Comparison of ENCODE assay signal across 18 cellular contexts in the genomic region with DNA sequence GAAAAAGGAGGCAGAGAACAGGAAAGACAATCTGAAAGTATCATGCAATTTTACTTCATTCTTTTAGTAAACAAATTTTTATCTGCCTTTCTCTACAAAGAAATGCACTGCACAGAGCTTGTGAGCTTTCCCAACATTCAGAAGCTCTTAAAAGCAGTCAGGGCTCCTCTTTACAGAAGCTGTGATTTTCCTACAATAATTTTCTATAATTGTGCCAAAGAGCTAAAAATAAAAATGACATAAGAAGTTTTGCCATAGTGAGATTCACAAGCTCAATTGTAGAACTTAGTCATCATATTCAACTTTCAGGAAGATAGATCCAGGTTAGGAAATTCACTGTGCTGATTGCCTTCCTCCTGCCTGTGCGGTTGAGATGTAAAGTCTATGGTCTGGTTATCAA.
A peak's percentile ranks its signal among the peaks of the same experiment; 100 is the strongest.
DNase-seq lines count a peak whose midpoint lies in the region; ATAC-seq and TF ChIP-seq lines count a peak whose summit lies in the region.
"Had no signal": no experiment of that assay in that cellular context is flagged by ENCODE, and none has a peak within 500 bp of the region (broad histone marks: within the 10 kb centered on the region; RNA-seq: fewer than 3 reads in every experiment).

No MANE protein-coding gene starts in this region.

- no peak overlapping the region for H3K14ac ChIP-seq in mesenchymal stem cell (ENCODE audit: low read length in 2 of 2)

- no peak overlapping the region for H2BK120ac ChIP-seq in mesenchymal stem cell (ENCODE audit: low read depth, low read length)

- ATAC-seq in activated CD4-positive, alpha-beta T cell treated with anti-CD3 and anti-CD28 coated beads for 36 hours, result no peak

- 100% methylated on average over 1 of the region's 1 CpG for WGBS in mesenchymal stem cell

- H2BK5ac ChIP-seq in mesenchymal stem cell (ENCODE audit: low read depth, low read length, poor library complexity, severe bottlenecking), result no peak overlapping the region

- H3K4me2 ChIP-seq in OCI-LY7 (ENCODE audit: low read length), result 0 out of 2 replicates have a peak overlapping the region, but pooled peaks have one; percentile 7
- H3K4me2 ChIP-seq in mesenchymal stem cell (ENCODE audit: low read length, poor library complexity, severe bottlenecking), result no peak overlapping the region

- no peaks in the 10 kb centered on the region for H3K27me3 ChIP-seq in mesenchymal stem cell (ENCODE audit: control insufficient read depth in 1 of 2, insufficient read depth in 1 of 2, low read length in 2 of 2)
- H3K27me3 ChIP-seq: MG63 had no signal

- no TSS peak for BruUV-seq in OCI-LY7 (replicated peaks; lab: Mats Ljungman, UMichigan)

- no peaks in the 10 kb centered on the region for H3K9me3 Mint-ChIP-seq in activated T-helper 2 cell treated with anti-CD3 and anti-CD28 coated beads, Interferon-gamma antibody, Interleukin-2, Interleukin-4, amounts not matched to agents 10 μg/mL and 5 μg/mL and 100 μg/mL, durations not matched to agents 14 hours and 24 hours and 36 hours
- H3K9me3 Mint-ChIP-seq in activated CD4-positive, alpha-beta T cell treated with anti-CD3 and anti-CD28 coated beads for 36 hours (ENCODE audit: low read depth), result no peaks in the 10 kb centered on the region

- intact Hi-C loops in OCI-LY7 (cut with micrococcal nuclease; ENCODE audit: unreplicated experiment), result loop anchor here (5.0 kb wide), 1 partner anchor 201 kb away; no protein-coding TSS in a partner anchor
- intact Hi-C loops in activated T-helper 2 cell treated with anti-CD3 and anti-CD28 coated beads, Interferon-gamma antibody, Interleukin-2, Interleukin-4, amounts not matched to agents 10 μg/mL and 5 μg/mL and 100 μg/mL, durations not matched to agents 14 hours and 24 hours and 36 hours (cut with micrococcal nuclease), result no loop called here
- intact Hi-C loops in activated CD4-positive, alpha-beta T cell treated with anti-CD3 and anti-CD28 coated beads for 36 hours (cut with DNase I, micrococcal nuclease), result no loop called here

- H3K36me3 ChIP-seq in OCI-LY7 (ENCODE audit: insufficient read depth, low read length) (peaks cover 28% of the 10 kb centered on the region), mesenchymal stem cell (ENCODE audit: control insufficient read depth in 1 of 2, insufficient read depth in 2 of 2, low read depth in 1 of 2, low read length in 2 of 2) (no peaks in the 10 kb centered on the region)
- H3K36me3 ChIP-seq: MG63 had no signal

- DNase-seq in Ammon's horn (ENCODE audit: low spot score), result peak; percentile 14
- DNase-seq in OCI-LY7 (ENCODE audit: low spot score), result no peak
- peak; percentile 28 for DNase-seq in epithelial cell of esophagus (ENCODE audit: low read depth)
- peak; percentile 16 for DNase-seq in mesenchymal stem cell
- DNase-seq in activated T-helper 2 cell treated with anti-CD3 and anti-CD28 coated beads, Interferon-gamma antibody, Interleukin-2, Interleukin-4, amounts not matched to agents 10 μg/mL and 5 μg/mL and 100 μg/mL, durations not matched to agents 14 hours and 24 hours and 36 hours (ENCODE audit: low spot score), result no peak
- DNase-seq in activated CD4-positive, alpha-beta T cell treated with anti-CD3 and anti-CD28 coated beads for 36 hours, result no peak
- DNase-seq in DMS153 (lab: John Stamatoyannopoulos, UW), result no peak
- no peak for DNase-seq in GM13977 (ENCODE audit: low spot score)
- DNase-seq: 8988T, KBM-7, MG63, NCI-H1092 treated with DMSO at 0.1 percent for 48 hours, NCI-H1694, NCI-H446, NCI-H774, SHP77 had no signal

- H3K36me3 Mint-ChIP-seq in activated T-helper 2 cell treated with anti-CD3 and anti-CD28 coated beads, Interferon-gamma antibody, Interleukin-2, Interleukin-4, amounts not matched to agents 10 μg/mL and 5 μg/mL and 100 μg/mL, durations not matched to agents 14 hours and 24 hours and 36 hours (ENCODE audit: low read depth), result no peaks in the 10 kb centered on the region
- H3K36me3 Mint-ChIP-seq in activated CD4-positive, alpha-beta T cell treated with anti-CD3 and anti-CD28 coated beads for 36 hours (ENCODE audit: low read depth), result no peaks in the 10 kb centered on the region
- H3K36me3 Mint-ChIP-seq: CD14-positive monocyte had no signal

- POLR2A ChIA-PET in OCI-LY7 (lab: Charles Lee), result interaction anchor here (0.8 to 6.0 kb wide), 12 partner anchors 9 to 325 kb away, joined by 3 to 57 read pairs (median 4); no protein-coding TSS in a partner anchor
- POLR2A ChIA-PET in activated CD4-positive, alpha-beta T cell treated with anti-CD3 and anti-CD28 coated beads for 36 hours (lab: Charles Lee), result no interaction called here

- H4K8ac ChIP-seq in mesenchymal stem cell (ENCODE audit: low read length), result no peak overlapping the region

- H3K9me3 ChIP-seq in OCI-LY7 (ENCODE audit: low read length) (peaks cover 22% of the 10 kb centered on the region; the same call in 1 of the 2 replicates), mesenchymal stem cell (ENCODE audit: control insufficient read depth, low read length) (no peaks in the 10 kb centered on the region)
- H3K9me3 ChIP-seq: MG63 had no signal

- no peaks in the 10 kb centered on the region for H3K4me1 Mint-ChIP-seq in activated T-helper 2 cell treated with anti-CD3 and anti-CD28 coated beads, Interferon-gamma antibody, Interleukin-2, Interleukin-4, amounts not matched to agents 10 μg/mL and 5 μg/mL and 100 μg/mL, durations not matched to agents 14 hours and 24 hours and 36 hours (ENCODE audit: low read depth)
- no peaks in the 10 kb centered on the region for H3K4me1 Mint-ChIP-seq in activated CD4-positive, alpha-beta T cell treated with anti-CD3 and anti-CD28 coated beads for 36 hours
- H3K4me1 Mint-ChIP-seq: CD14-positive monocyte had no signal

- no peak overlapping the region for H2AK5ac ChIP-seq in mesenchymal stem cell (ENCODE audit: low read length, severe bottlenecking)

- H3K4me3 ChIP-seq in OCI-LY7 (ENCODE audit: low read depth, low read length, poor library complexity, severe bottlenecking), result no peak overlapping the region
- H3K4me3 ChIP-seq in epithelial cell of esophagus (ENCODE audit: low read length), result no peak overlapping the region
- H3K4me3 ChIP-seq in mesenchymal stem cell (ENCODE audit: insufficient read depth in 1 of 2, low read depth in 1 of 2, low read length in 2 of 2), result no peak overlapping the region
- H3K4me3 ChIP-seq: GM12878, MG63 had no signal

- CTCF ChIA-PET in OCI-LY7 (lab: Charles Lee; ENCODE audit: unreplicated experiment), result interaction anchor here (1.0 to 2.5 kb wide), 2 partner anchors 15 to 106 kb away, joined by 3 to 9 read pairs; no protein-coding TSS in a partner anchor
- CTCF ChIA-PET in activated CD4-positive, alpha-beta T cell treated with anti-CD3 and anti-CD28 coated beads for 36 hours (lab: Charles Lee), result no interaction called here

- H3K27ac Mint-ChIP-seq in activated T-helper 2 cell treated with anti-CD3 and anti-CD28 coated beads, Interferon-gamma antibody, Interleukin-2, Interleukin-4, amounts not matched to agents 10 μg/mL and 5 μg/mL and 100 μg/mL, durations not matched to agents 14 hours and 24 hours and 36 hours, result no peak overlapping the region
- no peak overlapping the region for H3K27ac Mint-ChIP-seq in activated CD4-positive, alpha-beta T cell treated with anti-CD3 and anti-CD28 coated beads for 36 hours
- H3K27ac Mint-ChIP-seq: CD14-positive monocyte had no signal

- H3K4me1 ChIP-seq in OCI-LY7 (ENCODE audit: insufficient read depth, low read length, poor library complexity, severe bottlenecking) (peaks cover 54% of the 10 kb centered on the region), mesenchymal stem cell (ENCODE audit: control insufficient read depth, insufficient read depth, low read depth, low read length) (no peaks in the 10 kb centered on the region)

- H3K79me1 ChIP-seq in mesenchymal stem cell (replicated peaks; ENCODE audit: low read length, poor library complexity, severe bottlenecking), result no peaks in the 10 kb centered on the region

- no peaks in the 10 kb centered on the region for H3K9me2 ChIP-seq in OCI-LY7 (ENCODE audit: insufficient read depth, low read length)

- TF ChIP-seq CTCF in OCI-LY7 (conservative IDR thresholded peaks at IDR 0.05; ENCODE audit: low read length) (no peak), epithelial cell of esophagus (IDR thresholded peaks at IDR 0.05; ENCODE audit: insufficient read depth, low read depth, low read length, missing control alignments) (no peak), GM13977 (IDR thresholded peaks at IDR 0.05; ENCODE audit: extremely low read depth, insufficient read depth, missing control alignments) (no peak)

- no peak overlapping the region for H3K18ac ChIP-seq in mesenchymal stem cell (ENCODE audit: low read depth in 1 of 2, low read length in 2 of 2)

- in situ Hi-C loops in GM13977 (cut with MboI; ENCODE audit: low pct_unique_long_range_greater_than_20kb, low sequenced_read_pairs, unreplicated experiment), result no loop called here

- no peak overlapping the region for H3K4ac ChIP-seq in mesenchymal stem cell (ENCODE audit: low read depth in 1 of 2, low read length in 2 of 2)

- H2AFZ ChIP-seq in OCI-LY7 (ENCODE audit: low read length), result peak overlapping the region; percentile 56; the same call in 1 of the 2 replicates
- no peak overlapping the region for H2AFZ ChIP-seq in mesenchymal stem cell (ENCODE audit: low read depth, low read length)

- no peak overlapping the region for H2BK12ac ChIP-seq in mesenchymal stem cell (ENCODE audit: low read length in 2 of 2)

- no peak overlapping the region for H3K23ac ChIP-seq in mesenchymal stem cell (ENCODE audit: low read length in 2 of 2)

- no peak overlapping the region for H3K9ac ChIP-seq in mesenchymal stem cell (ENCODE audit: low read length)

- no peak overlapping the region for H2BK15ac ChIP-seq in mesenchymal stem cell (ENCODE audit: low read depth, poor library complexity, severe bottlenecking)

- H3K79me2 ChIP-seq in OCI-LY7 (ENCODE audit: insufficient read depth, low read depth, low read length), result no peaks in the 10 kb centered on the region

- peak overlapping the region; percentile 10 for H3K27ac ChIP-seq in OCI-LY7 (ENCODE audit: low read depth, low read length, poor library complexity, severe bottlenecking)
- no peak overlapping the region for H3K27ac ChIP-seq in mesenchymal stem cell (ENCODE audit: low read length, poor library complexity, severe bottlenecking)

- no peaks in the 10 kb centered on the region for H4K20me1 ChIP-seq in OCI-LY7 (ENCODE audit: insufficient read depth, low read length)

- H3K27me3 Mint-ChIP-seq in activated T-helper 2 cell treated with anti-CD3 and anti-CD28 coated beads, Interferon-gamma antibody, Interleukin-2, Interleukin-4, amounts not matched to agents 10 μg/mL and 5 μg/mL and 100 μg/mL, durations not matched to agents 14 hours and 24 hours and 36 hours (ENCODE audit: low read depth), result no peaks in the 10 kb centered on the region
- no peaks in the 10 kb centered on the region for H3K27me3 Mint-ChIP-seq in activated CD4-positive, alpha-beta T cell treated with anti-CD3 and anti-CD28 coated beads for 36 hours

- H3K4me3 Mint-ChIP-seq in activated T-helper 2 cell treated with anti-CD3 and anti-CD28 coated beads, Interferon-gamma antibody, Interleukin-2, Interleukin-4, amounts not matched to agents 10 μg/mL and 5 μg/mL and 100 μg/mL, durations not matched to agents 14 hours and 24 hours and 36 hours (ENCODE audit: low read depth), result no peak overlapping the region
- H3K4me3 Mint-ChIP-seq in activated CD4-positive, alpha-beta T cell treated with anti-CD3 and anti-CD28 coated beads for 36 hours, result no peak overlapping the region
- H3K4me3 Mint-ChIP-seq: CD14-positive monocyte had no signal

- no peak overlapping the region for H4K91ac ChIP-seq in mesenchymal stem cell (ENCODE audit: low read length)

Comparison
In these comparisons a context has a peak if more than half of its experiments do, and no peak if none do; other contexts are left out.
1. DNase-seq: peak in Ammon's horn (single experiment), epithelial cell of esophagus (single experiment) and mesenchymal stem cell (single experiment); none in OCI-LY7 (single experiment), activated T-helper 2 cell treated with anti-CD3 and anti-CD28 coated beads, Interferon-gamma antibody, Interleukin-2, Interleukin-4, amounts not matched to agents 10 μg/mL and 5 μg/mL and 100 μg/mL, durations not matched to agents 14 hours and 24 hours and 36 hours (single experiment), activated CD4-positive, alpha-beta T cell treated with anti-CD3 and anti-CD28 coated beads for 36 hours (single experiment), DMS153 (single experiment) and GM13977 (single experiment).